ENCODE assay signal across 10 cellular contexts in genomic region chr1:23222331-23222730, GRCh38. TPM values are rescaled to one million over a fixed set of nuclear protein-coding genes. Genes with fewer than 3 reads are reported as not detected.
"Had no signal": no experiment of that assay in that cellular context is flagged by ENCODE, and none has a peak within 500 bp of the region (broad histone marks: within the 10 kb centered on the region; RNA-seq: fewer than 3 reads in every experiment).

No MANE protein-coding gene starts in this region.

- ATAC-seq: HCT116 had no signal

- H3K9ac ChIP-seq: GM23248 had no signal

- DNase-seq: GM23248, GOT3, H7, HFFc6, KG1 had no signal

- FAIRE-seq: HTR-8/SVneo had no signal

- H3K27ac ChIP-seq: GM23248 had no signal

- H3K36me3 ChIP-seq: HAP-1 had no signal

- H3K9me3 ChIP-seq: HAP-1 had no signal

- H2AFZ ChIP-seq: GM23248 had no signal

- H3K4me3 ChIP-seq: GM23248, HAP-1 had no signal

- H3K4me1 ChIP-seq: HAP-1 had no signal

RNA-seq across cellular contexts. Expression of gene HTR1D, which starts 5.0 kb away (rescaled TPM):
- total RNA-seq: GM23248, H4 had no signal
- polyA plus RNA-seq: GM23248, IgD-negative memory B cell had no signal
